In the genomic region with DNA sequence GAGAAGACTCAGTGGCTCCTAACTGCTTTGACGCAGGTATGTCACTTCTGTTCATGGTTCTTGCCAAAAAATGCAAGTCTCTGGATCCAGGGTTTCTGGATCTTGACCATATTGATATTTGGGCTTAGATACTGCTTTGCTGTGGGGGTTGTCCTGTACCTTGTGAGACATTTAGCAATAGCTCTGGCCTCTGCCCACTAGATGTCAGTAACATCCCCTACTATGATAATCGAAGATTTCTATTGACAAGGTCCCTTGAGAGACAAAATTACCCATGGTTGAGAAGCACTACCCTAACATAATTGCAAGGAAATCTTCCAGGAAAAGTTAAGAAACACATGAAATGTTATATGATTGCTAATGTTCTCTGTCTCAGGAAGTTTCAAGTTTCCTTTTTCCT, we compare ENCODE assay signal across 9 cellular contexts.
DNase-seq lines count a peak whose midpoint lies in the region; ATAC-seq, FAIRE-seq and TF ChIP-seq lines count a peak whose summit lies in the region.
"Had no signal": no experiment of that assay in that cellular context is flagged by ENCODE, and none has a peak within 500 bp of the region (broad histone marks: within the 10 kb centered on the region; RNA-seq: fewer than 3 reads in every experiment).

No MANE protein-coding gene starts in this region.

- no peak overlapping the region for H3K27ac ChIP-seq in astrocyte (ENCODE audit: low read depth, low read length)

- no peaks in the 10 kb centered on the region for H3K9me3 ChIP-seq in astrocyte (ENCODE audit: insufficient read depth, low read depth, low read length)

- H3K4me3 Mint-ChIP-seq in astrocyte (ENCODE audit: unreplicated experiment) (no peak overlapping the region), neural crest cell (no peak overlapping the region)

- no peaks in the 10 kb centered on the region for H3K36me3 ChIP-seq in astrocyte (ENCODE audit: insufficient read depth, low read length)

- H3K9me3 Mint-ChIP-seq in astrocyte (ENCODE audit: unreplicated experiment) (no peaks in the 10 kb centered on the region), neural crest cell (peaks cover 5% of the 10 kb centered on the region)

- in situ Hi-C loops in KBM-7 (cut with MboI; ENCODE audit: low pct_unique_long_range_greater_than_20kb, low sequenced_read_pairs), result no loop called here

- DNase-seq in DMS53 treated with DMSO at 0.1 percent for 48 hours (lab: John Stamatoyannopoulos, UW; ENCODE audit: unreplicated experiment), result peak; percentile 3
- DNase-seq in KBM-7, result peak; percentile 32
- DNase-seq in astrocyte (ENCODE audit: low read depth), result peak; percentile 18
- DNase-seq in neural crest cell (ENCODE audit: low read depth, low spot score), result no peak
- DNase-seq in NCI-H2171 (lab: John Stamatoyannopoulos, UW), result no peak
- no peak for DNase-seq in cerebellum (ENCODE audit: low spot score)

- H3K27ac Mint-ChIP-seq in astrocyte (ENCODE audit: unreplicated experiment) (no peak overlapping the region), neural crest cell (ENCODE audit: unreplicated experiment) (no peak overlapping the region)

- no peak for FAIRE-seq in astrocyte (lab: Jason Lieb, UNC)

- peak; percentile 58 for TF ChIP-seq CTCF in astrocyte (IDR thresholded peaks at IDR 0.05; ENCODE audit: insufficient read depth, low read depth, low read length)
- peak; percentile 53 for TF ChIP-seq CTCF in neural crest cell (conservative IDR thresholded peaks at IDR 0.05)

- H2AFZ ChIP-seq in astrocyte (ENCODE audit: low read depth, low read length), result no peak overlapping the region

- H3K9ac ChIP-seq in astrocyte (ENCODE audit: low read length), result no peak overlapping the region

- no peaks in the 10 kb centered on the region for H4K20me1 ChIP-seq in astrocyte (ENCODE audit: insufficient read depth, low read length)

- H3K79me2 ChIP-seq in astrocyte (ENCODE audit: insufficient read depth, low read length), result no peaks in the 10 kb centered on the region

- ATAC-seq in GM19468 (IDR thresholded peaks at IDR 0.05; ENCODE audit: extremely low read depth, unreplicated experiment) (peak; percentile 75), GM19467 (IDR thresholded peaks at IDR 0.05; ENCODE audit: unreplicated experiment) (no peak)

- peaks cover 2% of the 10 kb centered on the region for H3K27me3 Mint-ChIP-seq in astrocyte (ENCODE audit: low read depth, unreplicated experiment)
- H3K27me3 Mint-ChIP-seq in neural crest cell (ENCODE audit: low read depth), result no peaks in the 10 kb centered on the region

- H3K4me1 Mint-ChIP-seq in astrocyte (ENCODE audit: low read depth, unreplicated experiment) (peaks cover 8% of the 10 kb centered on the region), neural crest cell (peaks cover 6% of the 10 kb centered on the region)

- no peaks in the 10 kb centered on the region for H3K27me3 ChIP-seq in astrocyte (ENCODE audit: insufficient read depth, low read length)

- no peak overlapping the region for H3K4me3 ChIP-seq in astrocyte (ENCODE audit: insufficient read depth, low read depth, low read length)
- H3K4me3 ChIP-seq: lung had no signal

- no peaks in the 10 kb centered on the region for H3K4me1 ChIP-seq in astrocyte (ENCODE audit: insufficient read depth, low read length)

- H3K4me2 ChIP-seq in astrocyte (ENCODE audit: low read length), result no peak overlapping the region

- H3K36me3 Mint-ChIP-seq in astrocyte (ENCODE audit: low read depth, unreplicated experiment) (no peaks in the 10 kb centered on the region), neural crest cell (ENCODE audit: low read depth) (no peaks in the 10 kb centered on the region)

Comparison
In these comparisons a context has a peak if more than half of its experiments do, and no peak if none do; other contexts are left out.
1. DNase-seq: peak in DMS53 treated with DMSO at 0.1 percent for 48 hours (single experiment), KBM-7 (single experiment) and astrocyte (single experiment); none in neural crest cell (single experiment), NCI-H2171 (single experiment) and cerebellum (single experiment).